Comparison of ENCODE assay signal across 8 cellular contexts in the genomic region with DNA sequence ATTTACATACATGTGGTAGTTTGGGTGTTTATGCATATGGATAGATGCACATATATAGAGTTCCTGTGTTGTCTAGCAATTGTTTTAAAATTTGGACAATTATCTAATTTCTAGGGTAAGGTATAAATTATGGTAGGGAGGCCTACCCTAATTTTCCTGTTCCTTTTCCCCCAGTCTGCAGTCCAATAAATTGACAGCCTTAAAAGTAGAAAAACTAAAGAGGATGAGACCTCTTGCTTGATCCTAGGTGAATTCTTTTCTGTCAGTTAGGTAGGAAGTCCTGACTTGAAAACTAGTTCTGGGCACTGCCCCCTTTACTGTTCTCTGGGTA. TPM values are rescaled to one million over a fixed set of nuclear protein-coding genes. Genes with fewer than 3 reads are reported as not detected.
DNase-seq lines count a peak whose midpoint lies in the region; ATAC-seq and TF ChIP-seq lines count a peak whose summit lies in the region.
"Had no signal": no experiment of that assay in that cellular context is flagged by ENCODE, and none has a peak within 500 bp of the region (broad histone marks: within the 10 kb centered on the region; RNA-seq: fewer than 3 reads in every experiment).

No MANE protein-coding gene starts in this region.

- no peaks in the 10 kb centered on the region for H3K9me3 ChIP-seq in gastroesophageal sphincter
- H3K9me3 ChIP-seq in spleen: no peaks in the 10 kb centered on the region
- H3K9me3 ChIP-seq in MG63: no peaks in the 10 kb centered on the region

- H4K20me1 ChIP-seq in GM23338 (replicated peaks; ENCODE audit: insufficient read depth): peaks cover 20% of the 10 kb centered on the region

- intact Hi-C loops in spleen (cut with DNase I; ENCODE audit: low total_unique reads): no loop called here

- CTCF ChIA-PET in T-cell (lab: Charles Lee): interaction anchor here (1.0 to 3.9 kb wide), 8 partner anchors 10 to 336 kb away, joined by 3 to 89 read pairs (median 6); no protein-coding TSS in a partner anchor

- H3K27ac ChIP-seq in GM23338 (ENCODE audit: low read depth) (no peak overlapping the region), gastroesophageal sphincter (peak overlapping the region; percentile 98 to 100 (median 100)), spleen (peak overlapping the region; percentile 99 to 100 (median 100))
- H3K27ac ChIP-seq: cardiac muscle cell had no signal

- peaks cover 26% of the 10 kb centered on the region for H3K79me2 ChIP-seq in GM23338 (replicated peaks; ENCODE audit: insufficient read depth)

- peak overlapping the region; percentile 98; the same call in 1 of the 2 replicates for H2AFZ ChIP-seq in GM23338

- H3K4me1 Mint-ChIP-seq in GM23338 (peaks cover 47% of the 10 kb centered on the region), T-cell (peaks cover 42 to 62% (median 54%) of the 10 kb centered on the region in 3 donors)

- H3K27me3 Mint-ChIP-seq in GM23338 (ENCODE audit: insufficient read depth, low read depth, poor library complexity) (peaks cover 19% of the 10 kb centered on the region), T-cell (no peaks in the 10 kb centered on the region)

- H3F3A ChIP-seq in GM23338 (replicated peaks; ENCODE audit: low read depth): peaks cover 7% of the 10 kb centered on the region; the same call in 1 of the 2 replicates

- H3K4me1 ChIP-seq in GM23338 (ENCODE audit: insufficient read depth) (peaks cover 45% of the 10 kb centered on the region), gastroesophageal sphincter (peaks cover 8 to 51% (median 36%) of the 10 kb centered on the region in 3 donors), spleen (peaks cover 26 to 50% (median 39%) of the 10 kb centered on the region in 6 donors)

- no peak for TF ChIP-seq EP300 in gastroesophageal sphincter (IDR thresholded peaks at IDR 0.05)

- no peaks in the 10 kb centered on the region for H3K9me2 ChIP-seq in GM23338 (ENCODE audit: insufficient read depth)

- H3K36me3 Mint-ChIP-seq in GM23338 (ENCODE audit: low read depth) (peaks cover 20% of the 10 kb centered on the region), T-cell (peaks cover 23% of the 10 kb centered on the region)

- POLR2A ChIA-PET in T-cell (lab: Charles Lee): interaction anchor here (1.0 to 3.7 kb wide), 7 partner anchors 9 to 211 kb away, joined by 3 to 31 read pairs (median 17); a partner anchor contains a TSS

- H3K4me3 Mint-ChIP-seq in GM23338: peak overlapping the region; percentile 60; the same call in 2 of the 3 replicates
- H3K4me3 Mint-ChIP-seq in T-cell: peak overlapping the region; percentile 87 to 96 (median 93)

- H3K36me3 ChIP-seq in GM23338 (ENCODE audit: insufficient read depth): peaks cover 9% of the 10 kb centered on the region
- H3K36me3 ChIP-seq in gastroesophageal sphincter: peaks cover 0 to 13% of the 10 kb centered on the region in 2 donors
- H3K36me3 ChIP-seq in spleen: peaks cover 0 to 14% (median 1%) of the 10 kb centered on the region in 6 donors
- peaks cover 26% of the 10 kb centered on the region for H3K36me3 ChIP-seq in MG63

- TF ChIP-seq POLR2A in gastroesophageal sphincter (IDR thresholded peaks at IDR 0.05): no peak
- peak in 1 of 3 donors; percentile 17 for TF ChIP-seq POLR2A in spleen (IDR thresholded peaks at IDR 0.05)

- no peak overlapping the region for H3K27ac Mint-ChIP-seq in GM23338
- H3K27ac Mint-ChIP-seq in T-cell: peak overlapping the region; percentile 99 to 100

- TF ChIP-seq CTCF in GM23338 (conservative IDR thresholded peaks at IDR 0.05; ENCODE audit: low read depth in 2 of 2) (no peak), gastroesophageal sphincter (IDR thresholded peaks at IDR 0.05) (no peak), spleen (IDR thresholded peaks at IDR 0.05 in 8 of 11, conservative IDR thresholded peaks at IDR 0.05 in 3 of 11) (no peak)

- H3K9me3 Mint-ChIP-seq in GM23338: no peaks in the 10 kb centered on the region
- no peaks in the 10 kb centered on the region for H3K9me3 Mint-ChIP-seq in T-cell

- no peak for DNase-seq in GM23338 (ENCODE audit: low spot score)
- DNase-seq in T-cell: no peak
- DNase-seq in spleen: no peak
- no peak for DNase-seq in occipital lobe (lab: John Stamatoyannopoulos, UW)
- DNase-seq in MG63: no peak
- DNase-seq in iPS-NIHi11 (ENCODE audit: low spot score): no peak

- ATAC-seq in GM23338 (no peak), T-cell (replicated peaks in 1 of 4) (peak in 1 of 4 experiments; percentile 5), gastroesophageal sphincter (no peak)

- H3K4me3 ChIP-seq in GM23338: peak overlapping the region; percentile 98; the same call in 1 of the 2 replicates
- peak overlapping the region in 1 of 2 donors; percentile 70 for H3K4me3 ChIP-seq in gastroesophageal sphincter
- peak overlapping the region in 7 of 8 donors; percentile 20 to 94 (median 79) for H3K4me3 ChIP-seq in spleen
- no peak overlapping the region for H3K4me3 ChIP-seq in MG63
- H3K4me3 ChIP-seq: cardiac muscle cell had no signal

- H3K27me3 ChIP-seq in GM23338 (ENCODE audit: insufficient read depth) (peaks cover 34% of the 10 kb centered on the region), gastroesophageal sphincter (no peaks in the 10 kb centered on the region), spleen (replicated peaks in 1 of 7) (no peaks in the 10 kb centered on the region), MG63 (no peaks in the 10 kb centered on the region)
- H3K27me3 ChIP-seq: cardiac muscle cell had no signal

- H3K4me2 ChIP-seq in GM23338: peak overlapping the region; percentile 97

TF ChIP-seq in GM23338, 12 proteins besides CTCF, POLR2A, EP300 and RAD21 (continues in another document):
- TF ChIP-seq, protein P1, sequence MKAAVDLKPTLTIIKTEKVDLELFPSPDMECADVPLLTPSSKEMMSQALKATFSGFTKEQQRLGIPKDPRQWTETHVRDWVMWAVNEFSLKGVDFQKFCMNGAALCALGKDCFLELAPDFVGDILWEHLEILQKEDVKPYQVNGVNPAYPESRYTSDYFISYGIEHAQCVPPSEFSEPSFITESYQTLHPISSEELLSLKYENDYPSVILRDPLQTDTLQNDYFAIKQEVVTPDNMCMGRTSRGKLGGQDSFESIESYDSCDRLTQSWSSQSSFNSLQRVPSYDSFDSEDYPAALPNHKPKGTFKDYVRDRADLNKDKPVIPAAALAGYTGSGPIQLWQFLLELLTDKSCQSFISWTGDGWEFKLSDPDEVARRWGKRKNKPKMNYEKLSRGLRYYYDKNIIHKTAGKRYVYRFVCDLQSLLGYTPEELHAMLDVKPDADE (IDR thresholded peaks at IDR 0.05): no peak

RNA-seq across cellular contexts. Expression of a gene that starts 2.1 kb away (rescaled TPM):
- 27.9 and 30.6 TPM in 2 replicates for total RNA-seq in GM23338 (2014; rRNA removed; shearing (Covaris generic))
- polyA plus RNA-seq in GM23338 (2016; fragmentation: Nextera tagmentation; extraction: Ambion mirVana) (9.3 and 9.5 TPM in 2 replicates), spleen (10 to 100 TPM; 34.9 to 49.3 (median 46.4) TPM)
- total RNA-seq in T-cell (100 to 1,000 TPM; 170 to 246 (median 188) TPM), gastroesophageal sphincter (100 to 1,000 TPM in 1 of 4 donors, 10 to 100 TPM in 3; 62.6 to 103 (median 73.0) TPM), spleen (10 to 100 TPM; 72.3 to 95.2 (median 79.3) TPM), occipital lobe (143 TPM)
- total RNA-seq in MG63 (2014; rRNA removed; shearing (Covaris generic); ENCODE audit: low replicate concordance): 35.1 and 57.9 TPM in 2 replicates

RNA-seq across cellular contexts. Expression of a gene that starts 19.1 kb away (rescaled TPM):
- 15.3 and 18.7 TPM in 2 replicates for total RNA-seq in GM23338 (2014; rRNA removed; shearing (Covaris generic))
- polyA plus RNA-seq in GM23338 (2016; fragmentation: Nextera tagmentation; extraction: Ambion mirVana) (12.1 and 14.3 TPM in 2 replicates), spleen (under 1 TPM; 0.35 to 0.74 (median 0.61) TPM)
- total RNA-seq in T-cell (1 to 10 TPM; 1.7 to 5.2 (median 2.2) TPM), gastroesophageal sphincter (under 1 TPM in 2 of 4 donors, not detected in 2; 0.32 to 0.54 TPM), spleen (1 to 10 TPM in 5 of 7 donors, under 1 TPM in 1, not detected in 1; 0.80 to 5.5 (median 1.9) TPM), occipital lobe (24.6 TPM)
- 0.59 TPM in 1 of 2 replicates, not detected in the other for total RNA-seq in MG63 (2014; rRNA removed; shearing (Covaris generic); ENCODE audit: low replicate concordance)
